ENCODE assay signal across 18 cellular contexts in the genomic region with DNA sequence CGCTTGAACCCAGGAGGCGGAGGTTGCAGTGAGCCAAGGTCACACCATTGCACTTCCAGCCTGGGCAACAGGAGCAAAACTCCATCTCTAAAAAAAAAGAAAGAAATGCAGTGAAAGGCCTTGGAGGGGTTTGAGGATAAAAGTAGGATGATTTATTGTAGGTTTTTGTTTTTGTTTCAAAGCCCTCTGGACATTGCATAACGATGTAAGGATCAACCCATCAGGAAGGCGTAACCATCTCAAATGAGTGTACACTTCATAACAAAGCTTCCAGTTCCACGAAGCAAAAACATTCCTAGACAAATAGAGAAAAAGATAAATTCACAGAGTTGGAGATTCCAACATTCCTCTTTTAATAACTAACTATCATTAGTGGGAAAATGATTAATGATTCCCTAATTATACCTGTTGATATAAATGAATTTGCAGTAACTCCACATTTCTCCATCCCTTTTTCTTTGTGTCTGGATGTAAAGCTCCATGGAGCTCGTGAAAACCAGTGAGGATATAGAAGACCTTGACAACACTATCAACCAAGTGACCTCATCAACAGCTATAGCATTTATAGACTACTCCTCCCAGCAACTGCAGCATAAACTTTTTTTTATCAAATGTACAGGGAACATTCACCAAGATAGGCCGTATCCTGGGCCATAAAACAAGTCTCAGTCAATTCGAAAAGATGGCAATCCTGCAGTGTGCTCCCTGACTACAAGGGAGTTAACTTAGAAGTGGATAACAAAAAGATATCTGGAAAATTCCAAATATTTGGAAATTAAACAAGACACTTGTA.
"Had no signal": no experiment of that assay in that cellular context is flagged by ENCODE, and none has a peak within 500 bp of the region (broad histone marks: within the 10 kb centered on the region; RNA-seq: fewer than 3 reads in every experiment).

No MANE protein-coding gene starts in this region.

- DNase-seq: dermis blood vessel endothelial cell; effector memory CD4-positive, alpha-beta T cell; kidney; left lung; mesenchymal stem cell; natural killer cell; posterior cingulate gyrus; psoas muscle; right cardiac atrium; sigmoid colon; spleen; stimulated activated CD4-positive, alpha-beta T cell treated with anti-CD3 and anti-CD28 coated beads, Interleukin-4, amount 100 ng/mL, for 4 hours; stimulated activated naive B cell treated with anti-CD40 and anti-IgM and Interleukin-4, amounts not matched to agents 10 μg/mL and 1 μg/mL and 100 μg/mL, for 72 hours had no signal

- H3K4me3 ChIP-seq: coronary artery, esophagus muscularis mucosa, left lung, neural progenitor cell, psoas muscle, sigmoid colon, spleen, vagina had no signal

- H3K27ac Mint-ChIP-seq: natural killer cell; neural progenitor cell; stimulated activated naive B cell treated with anti-CD40 and anti-IgM and Interleukin-4, amounts not matched to agents 10 μg/mL and 1 μg/mL and 100 μg/mL, for 72 hours; stimulated activated naive CD8-positive, alpha-beta T cell treated with anti-CD3 and anti-CD28 coated beads, Interleukin-15, Interleukin-2, amounts not matched to agents 100 ng/mL and 50 ng/mL, for 24 hours had no signal

- H3K27me3 Mint-ChIP-seq: stimulated activated naive CD8-positive, alpha-beta T cell treated with anti-CD3 and anti-CD28 coated beads, Interleukin-15, Interleukin-2, amounts not matched to agents 100 ng/mL and 50 ng/mL, for 24 hours had no signal

- H3K9me3 Mint-ChIP-seq: natural killer cell; neural progenitor cell; stimulated activated naive B cell treated with anti-CD40 and anti-IgM and Interleukin-4, amounts not matched to agents 10 μg/mL and 1 μg/mL and 100 μg/mL, for 72 hours; stimulated activated naive CD8-positive, alpha-beta T cell treated with anti-CD3 and anti-CD28 coated beads, Interleukin-15, Interleukin-2, amounts not matched to agents 100 ng/mL and 50 ng/mL, for 24 hours had no signal

- H3K4me1 Mint-ChIP-seq: natural killer cell had no signal

- ATAC-seq: left lung; natural killer cell; psoas muscle; stimulated activated naive B cell treated with anti-CD40 and anti-IgM and Interleukin-4, amounts not matched to agents 10 μg/mL and 1 μg/mL and 100 μg/mL, for 72 hours had no signal

- H3K36me3 Mint-ChIP-seq: natural killer cell, neural progenitor cell had no signal

- H3K4me3 Mint-ChIP-seq: natural killer cell; neural progenitor cell; stimulated activated naive B cell treated with anti-CD40 and anti-IgM and Interleukin-4, amounts not matched to agents 10 μg/mL and 1 μg/mL and 100 μg/mL, for 72 hours; stimulated activated naive CD8-positive, alpha-beta T cell treated with anti-CD3 and anti-CD28 coated beads, Interleukin-15, Interleukin-2, amounts not matched to agents 100 ng/mL and 50 ng/mL, for 24 hours had no signal
